In genomic region chr2:187842978-187843847, GRCh38 we compare ENCODE assay signal across 8 cellular contexts.
DNase-seq lines count a peak whose midpoint lies in the region; ATAC-seq, FAIRE-seq and TF ChIP-seq lines count a peak whose summit lies in the region.

No MANE protein-coding gene starts in this region.

- 32 to 43% methylated on average over 8 of the region's 8 CpGs for WGBS in pancreas, 2 donors

- no peaks in the 10 kb centered on the region for H3K4me1 Mint-ChIP-seq in CD14-positive monocyte
- no peaks in the 10 kb centered on the region for H3K4me1 Mint-ChIP-seq in activated CD4-positive, alpha-beta memory T cell treated with anti-CD3 and anti-CD28 coated beads, Interleukin-2, amount 10 ng/mL, durations not matched to agents 7 days and 5 days
- no peaks in the 10 kb centered on the region for H3K4me1 Mint-ChIP-seq in stimulated activated effector memory CD8-positive, alpha-beta T cell treated with anti-CD3 and anti-CD28 coated beads, Interleukin-12 subunit alpha, Interleukin-12 subunit beta, amount 100 ng/mL, for 72 hours

- DNase-seq in CD14-positive monocyte (ENCODE audit: low spot score) (no peak), HT-29 (ENCODE audit: low spot score) (peak; percentile 80), Panc1 (ENCODE audit: low read depth, low spot score) (peak; percentile 32), epithelial cell of proximal tubule (ENCODE audit: low read depth) (peak; percentile 36), pancreas (no peak)
- DNase-seq in activated CD4-positive, alpha-beta memory T cell treated with anti-CD3 and anti-CD28 coated beads, Interleukin-2, amount 10 ng/mL, durations not matched to agents 7 days and 5 days: no peak
- DNase-seq in stimulated activated effector memory CD8-positive, alpha-beta T cell treated with anti-CD3 and anti-CD28 coated beads, Interleukin-12 subunit alpha, Interleukin-12 subunit beta, amount 100 ng/mL, for 72 hours (ENCODE audit: low spot score in 2 of 2): no peak

- no peak for FAIRE-seq in pancreas (lab: Jason Lieb, UNC)

- H3K27ac ChIP-seq in Panc1 (ENCODE audit: low read length) (peak overlapping the region; percentile 78), pancreas (no peak overlapping the region)

- peak; percentile 74 for ATAC-seq in GM19035 (IDR thresholded peaks at IDR 0.05; ENCODE audit: unreplicated experiment)
- ATAC-seq in Panc1: peak; percentile 87
- peak; percentile 66 to 92 (median 82) for ATAC-seq in pancreas
- no peak for ATAC-seq in stimulated activated effector memory CD8-positive, alpha-beta T cell treated with anti-CD3 and anti-CD28 coated beads, Interleukin-12 subunit alpha, Interleukin-12 subunit beta, amount 100 ng/mL, for 72 hours

- no peaks in the 10 kb centered on the region for H3K9me3 Mint-ChIP-seq in CD14-positive monocyte
- no peaks in the 10 kb centered on the region for H3K9me3 Mint-ChIP-seq in activated CD4-positive, alpha-beta memory T cell treated with anti-CD3 and anti-CD28 coated beads, Interleukin-2, amount 10 ng/mL, durations not matched to agents 7 days and 5 days
- peaks cover 10% of the 10 kb centered on the region for H3K9me3 Mint-ChIP-seq in stimulated activated effector memory CD8-positive, alpha-beta T cell treated with anti-CD3 and anti-CD28 coated beads, Interleukin-12 subunit alpha, Interleukin-12 subunit beta, amount 100 ng/mL, for 72 hours

- BruUV-seq in Panc1 (replicated peaks; lab: Mats Ljungman, UMichigan): no TSS peak

- H3K27me3 Mint-ChIP-seq in CD14-positive monocyte (ENCODE audit: low read depth in 3 of 3): peaks cover 0 to 3% (median 0%) of the 10 kb centered on the region in 3 donors
- no peaks in the 10 kb centered on the region for H3K27me3 Mint-ChIP-seq in activated CD4-positive, alpha-beta memory T cell treated with anti-CD3 and anti-CD28 coated beads, Interleukin-2, amount 10 ng/mL, durations not matched to agents 7 days and 5 days

- H3K4me1 ChIP-seq in Panc1 (ENCODE audit: control insufficient read depth, insufficient read depth, low read length) (peaks cover 6% of the 10 kb centered on the region; the same call in 1 of the 2 replicates), pancreas (no peaks in the 10 kb centered on the region)

- H3K36me3 ChIP-seq in Panc1 (ENCODE audit: control insufficient read depth, insufficient read depth, low read length): no peaks in the 10 kb centered on the region
- no peaks in the 10 kb centered on the region for H3K36me3 ChIP-seq in pancreas

- no peaks in the 10 kb centered on the region for H3K27me3 ChIP-seq in Panc1 (ENCODE audit: control insufficient read depth, insufficient read depth, low read length)
- no peaks in the 10 kb centered on the region for H3K27me3 ChIP-seq in pancreas

- intact Hi-C loops in CD14-positive monocyte (cut with micrococcal nuclease): no loop called here
- intact Hi-C loops in Panc1 (cut with micrococcal nuclease; ENCODE audit: unreplicated experiment): loop anchor here (2.0 to 5.0 kb wide), 3 partner anchors 262 to 669 kb away; no protein-coding TSS in a partner anchor
- intact Hi-C loops in pancreas (cut with DNase I): loop anchor here in 2 of 3 donors (5.0 to 10.0 kb wide), 3 partner anchors 248 to 346 kb away; no protein-coding TSS in a partner anchor

- H3K4me3 ChIP-seq in Panc1 (ENCODE audit: low read depth in 2 of 2, low read length in 2 of 2) (no peak overlapping the region), epithelial cell of proximal tubule (ENCODE audit: low read depth, low read length) (no peak overlapping the region), pancreas (no peak overlapping the region)

- in situ Hi-C loops in Panc1 (cut with HindIII; ENCODE audit: low pct_unique_long_range_greater_than_20kb, low sequenced_read_pairs): no loop called here

- POLR2A ChIA-PET in Panc1 (lab: Charles Lee): no interaction called here
- POLR2A ChIA-PET in activated CD4-positive, alpha-beta memory T cell treated with anti-CD3 and anti-CD28 coated beads, Interleukin-2, amount 10 ng/mL, durations not matched to agents 7 days and 5 days (lab: Charles Lee): no interaction called here

- H3K36me3 Mint-ChIP-seq in CD14-positive monocyte: no peaks in the 10 kb centered on the region
- H3K36me3 Mint-ChIP-seq in activated CD4-positive, alpha-beta memory T cell treated with anti-CD3 and anti-CD28 coated beads, Interleukin-2, amount 10 ng/mL, durations not matched to agents 7 days and 5 days (ENCODE audit: low read depth): no peaks in the 10 kb centered on the region
- H3K36me3 Mint-ChIP-seq in stimulated activated effector memory CD8-positive, alpha-beta T cell treated with anti-CD3 and anti-CD28 coated beads, Interleukin-12 subunit alpha, Interleukin-12 subunit beta, amount 100 ng/mL, for 72 hours: no peaks in the 10 kb centered on the region

- no peaks in the 10 kb centered on the region for H3K9me3 ChIP-seq in Panc1 (ENCODE audit: control insufficient read depth, insufficient read depth, low read depth, low read length)
- H3K9me3 ChIP-seq in pancreas: no peaks in the 10 kb centered on the region

- peak; percentile 51 for TF ChIP-seq CTCF in CD14-positive monocyte (IDR thresholded peaks at IDR 0.05)
- TF ChIP-seq CTCF in Panc1 (IDR thresholded peaks at IDR 0.05): peak; percentile 67; the same call in 1 of the 2 replicates
- peak; percentile 70 for TF ChIP-seq CTCF in epithelial cell of proximal tubule (conservative IDR thresholded peaks at IDR 0.05; ENCODE audit: low read depth, low read length)
- peak; percentile 13 to 62 (median 32) for TF ChIP-seq CTCF in pancreas (IDR thresholded peaks at IDR 0.05)

- no peak overlapping the region for H3K4me3 Mint-ChIP-seq in CD14-positive monocyte
- H3K4me3 Mint-ChIP-seq in activated CD4-positive, alpha-beta memory T cell treated with anti-CD3 and anti-CD28 coated beads, Interleukin-2, amount 10 ng/mL, durations not matched to agents 7 days and 5 days: no peak overlapping the region
- no peak overlapping the region for H3K4me3 Mint-ChIP-seq in stimulated activated effector memory CD8-positive, alpha-beta T cell treated with anti-CD3 and anti-CD28 coated beads, Interleukin-12 subunit alpha, Interleukin-12 subunit beta, amount 100 ng/mL, for 72 hours

- CTCF ChIA-PET in Panc1 (lab: Charles Lee): interaction anchor here (0.7 to 1.6 kb wide), 3 partner anchors 176 to 344 kb away, joined by 3 to 11 read pairs (median 7); no protein-coding TSS in a partner anchor
- CTCF ChIA-PET in activated CD4-positive, alpha-beta memory T cell treated with anti-CD3 and anti-CD28 coated beads, Interleukin-2, amount 10 ng/mL, durations not matched to agents 7 days and 5 days (lab: Charles Lee): interaction anchor here (1.5 kb wide), 1 partner anchor 343 kb away, joined by 6 read pairs; no protein-coding TSS in a partner anchor

- no peak overlapping the region for H3K27ac Mint-ChIP-seq in CD14-positive monocyte
- no peak overlapping the region for H3K27ac Mint-ChIP-seq in activated CD4-positive, alpha-beta memory T cell treated with anti-CD3 and anti-CD28 coated beads, Interleukin-2, amount 10 ng/mL, durations not matched to agents 7 days and 5 days
- no peak overlapping the region for H3K27ac Mint-ChIP-seq in stimulated activated effector memory CD8-positive, alpha-beta T cell treated with anti-CD3 and anti-CD28 coated beads, Interleukin-12 subunit alpha, Interleukin-12 subunit beta, amount 100 ng/mL, for 72 hours

Comparison
In these comparisons a context has a peak if more than half of its experiments do, and no peak if none do; other contexts are left out.
1. DNase-seq: peak in HT-29 (single experiment), Panc1 (single experiment) and epithelial cell of proximal tubule (single experiment); none in CD14-positive monocyte (single experiment), pancreas (0 of 6), activated CD4-positive, alpha-beta memory T cell treated with anti-CD3 and anti-CD28 coated beads, Interleukin-2, amount 10 ng/mL, durations not matched to agents 7 days and 5 days (single experiment) and stimulated activated effector memory CD8-positive, alpha-beta T cell treated with anti-CD3 and anti-CD28 coated beads, Interleukin-12 subunit alpha, Interleukin-12 subunit beta, amount 100 ng/mL, for 72 hours (0 of 2).
2. intact Hi-C loops: an anchor here in Panc1 (2.0 to 5.0 kb wide) and pancreas (5.0 to 10.0 kb wide); none called in CD14-positive monocyte.
3. Peak in every context shown above with its lines, with median percentiles within 50 percentile points of each other: CTCF ChIP-seq.